Comparison of ENCODE assay signal across 8 cellular contexts in the genomic region with DNA sequence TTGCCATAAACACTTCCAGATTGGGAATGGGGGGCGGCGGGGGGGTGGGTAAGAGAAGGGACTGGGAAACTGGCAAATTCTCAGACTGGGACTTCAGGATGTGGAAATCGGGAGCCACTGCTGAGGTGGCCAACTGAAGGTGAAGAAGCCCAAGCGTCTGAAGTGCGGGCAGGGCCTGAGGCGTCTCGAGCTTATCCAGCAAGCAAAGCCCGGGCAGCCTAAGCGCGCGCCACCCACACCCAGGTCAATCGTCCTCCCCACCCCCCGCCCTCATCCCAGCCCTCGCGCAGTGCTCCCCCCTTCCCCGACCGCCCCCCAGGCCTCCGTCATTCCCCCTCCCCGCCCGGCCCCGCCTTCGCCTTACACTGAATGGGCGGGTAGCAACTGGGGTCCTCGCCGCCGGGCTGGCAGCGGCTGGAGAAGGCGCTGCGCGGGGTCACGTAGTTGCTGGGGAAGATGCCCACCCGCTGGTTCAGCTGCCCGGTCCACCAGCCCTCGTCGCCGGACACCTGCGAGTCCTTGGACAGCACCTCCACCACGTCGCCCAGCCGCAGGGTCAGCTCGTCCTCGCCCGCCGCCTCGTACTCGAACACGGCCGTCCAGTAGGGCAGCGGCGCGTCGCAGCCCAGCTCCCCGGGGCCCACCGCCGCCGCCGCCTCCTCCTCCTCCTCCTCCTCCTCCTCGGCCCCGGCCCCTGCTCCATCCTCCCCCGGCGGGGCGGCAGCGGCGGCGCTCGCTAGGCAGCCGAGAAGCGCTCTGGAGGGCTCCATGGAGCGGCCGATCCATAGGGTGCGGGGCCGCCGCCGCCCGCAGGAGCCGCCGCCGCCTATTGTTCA. TPM values are rescaled to one million over a fixed set of nuclear protein-coding genes. Genes with fewer than 3 reads are reported as not detected.
DNase-seq lines count a peak whose midpoint lies in the region; ATAC-seq and TF ChIP-seq lines count a peak whose summit lies in the region.

No MANE protein-coding gene starts in this region.

- CTCF ChIA-PET in PC-9 (lab: Charles Lee) = interaction anchor here (0.6 to 1.2 kb wide), 8 partner anchors 44 to 426 kb away, joined by 3 to 10 read pairs (median 4); no protein-coding TSS in a partner anchor
- CTCF ChIA-PET in activated naive CD4-positive, alpha-beta T cell treated with anti-CD3 and anti-CD28 coated beads, Interleukin-2, amount 10 ng/mL, durations not matched to agents 7 days and 5 days (lab: Charles Lee) = interaction anchor here (0.9 to 1.2 kb wide), 4 partner anchors 9 to 80 kb away, joined by 3 to 4 read pairs (median 3); no protein-coding TSS in a partner anchor

- peaks cover 3% of the 10 kb centered on the region for H3K36me3 Mint-ChIP-seq in activated naive CD4-positive, alpha-beta T cell treated with anti-CD3 and anti-CD28 coated beads, Interleukin-2, amount 10 ng/mL, durations not matched to agents 7 days and 5 days

- intact Hi-C loops in PC-9 (cut with micrococcal nuclease; ENCODE audit: unreplicated experiment) = loop anchor here (1.0 to 5.0 kb wide), 6 partner anchors 53 to 1041 kb away; a partner anchor contains a TSS
- intact Hi-C loops in right cardiac atrium (cut with DNase I) = no loop called here

- H3K4me2 ChIP-seq in PC-9 = peak overlapping the region; percentile 91

- peak overlapping the region in 2 of 3 donors; percentile 62 to 74 for H3K9ac ChIP-seq in skeletal muscle tissue (ENCODE audit: low read depth in 1 of 3, low read length in 3 of 3)

- ATAC-seq in HG03025 (IDR thresholded peaks at IDR 0.05; ENCODE audit: low FRiP score, unreplicated experiment) (peak; percentile 16), right cardiac atrium (peak; percentile 25 to 43)

- H3K4me1 ChIP-seq in PC-9 (replicated peaks; ENCODE audit: insufficient read depth) (peaks cover 38% of the 10 kb centered on the region), right cardiac atrium (ENCODE audit: control insufficient read depth, insufficient read depth, low read length) (peaks cover 2% of the 10 kb centered on the region), skeletal muscle tissue (ENCODE audit: control insufficient read depth in 3 of 3, insufficient read depth in 3 of 3, low read length in 3 of 3) (peaks cover 2 to 12% (median 9%) of the 10 kb centered on the region in 3 donors)

- no peaks in the 10 kb centered on the region for H3K9me3 Mint-ChIP-seq in activated naive CD4-positive, alpha-beta T cell treated with anti-CD3 and anti-CD28 coated beads, Interleukin-2, amount 10 ng/mL, durations not matched to agents 7 days and 5 days

- H3K27me3 Mint-ChIP-seq in activated naive CD4-positive, alpha-beta T cell treated with anti-CD3 and anti-CD28 coated beads, Interleukin-2, amount 10 ng/mL, durations not matched to agents 7 days and 5 days = peaks cover 3% of the 10 kb centered on the region

- peak overlapping the region; percentile 54 for H3K27ac ChIP-seq in PC-9
- H3K27ac ChIP-seq in right cardiac atrium (ENCODE audit: low read length) = no peak overlapping the region
- H3K27ac ChIP-seq in skeletal muscle tissue (ENCODE audit: low read depth, low read length) = no peak overlapping the region

- WGBS in right cardiac atrium = 1% methylated on average over 78 of the region's 78 CpGs

- H3F3A ChIP-seq in PC-9 (ENCODE audit: insufficient read depth, low read depth) = peaks cover 9% of the 10 kb centered on the region; the same call in 1 of the 2 replicates

- BruUV-seq in PC-9 (replicated peaks; lab: Mats Ljungman, UMichigan) = no TSS peak

- POLR2A ChIA-PET in PC-9 (lab: Charles Lee; ENCODE audit: unreplicated experiment) = interaction anchor here (0.5 to 1.1 kb wide), 5 partner anchors 36 to 184 kb away, joined by 3 to 17 read pairs (median 6); no protein-coding TSS in a partner anchor

- peaks cover 63% of the 10 kb centered on the region for H3K79me2 ChIP-seq in PC-9 (ENCODE audit: low read depth)

- DNase-seq in NCI-H1417 (lab: John Stamatoyannopoulos, UW) = peak; percentile 54 to 83 (median 83)
- no peak for DNase-seq in NCI-H1417 treated with DMSO at 0.1 percent for 48 hours (lab: John Stamatoyannopoulos, UW)
- DNase-seq in PC-9 = peak in 1 of 2 experiments; percentile 51
- peak; percentile 68 for DNase-seq in activated naive CD4-positive, alpha-beta T cell treated with anti-CD3 and anti-CD28 coated beads, Interleukin-2, amount 10 ng/mL, durations not matched to agents 7 days and 5 days
- DNase-seq in right cardiac atrium = peak; percentile 28 to 77 (median 63)
- DNase-seq in NOMO-1 treated with DMSO at 0.1 percent for 48 hours (lab: John Stamatoyannopoulos, UW; ENCODE audit: unreplicated experiment) = no peak

- H3K4me1 Mint-ChIP-seq in activated naive CD4-positive, alpha-beta T cell treated with anti-CD3 and anti-CD28 coated beads, Interleukin-2, amount 10 ng/mL, durations not matched to agents 7 days and 5 days = peaks cover 12% of the 10 kb centered on the region

- peak overlapping the region; percentile 76 for H2AFZ ChIP-seq in PC-9

- H3K4me3 ChIP-seq in PC-9 (peak overlapping the region; percentile 62), right cardiac atrium (ENCODE audit: low read length) (peak overlapping the region; percentile 64), skeletal muscle tissue (ENCODE audit: low read length in 3 of 3) (peak overlapping the region in 2 of 3 donors; percentile 69 to 76)

- peak overlapping the region; percentile 73 for H3K4me3 Mint-ChIP-seq in activated naive CD4-positive, alpha-beta T cell treated with anti-CD3 and anti-CD28 coated beads, Interleukin-2, amount 10 ng/mL, durations not matched to agents 7 days and 5 days

- TF ChIP-seq CTCF in PC-9 (conservative IDR thresholded peaks at IDR 0.05) = no peak

- no peaks in the 10 kb centered on the region for H3K9me2 ChIP-seq in PC-9 (ENCODE audit: insufficient read depth)

- H3K27me3 ChIP-seq in PC-9 (ENCODE audit: insufficient read depth, low read depth) (no peaks in the 10 kb centered on the region), right cardiac atrium (ENCODE audit: control insufficient read depth, insufficient read depth) (no peaks in the 10 kb centered on the region), skeletal muscle tissue (ENCODE audit: control insufficient read depth in 3 of 3, insufficient read depth in 3 of 3, low read length in 3 of 3) (peaks cover 0 to 3% (median 0%) of the 10 kb centered on the region in 3 donors)

- H4K20me1 ChIP-seq in PC-9 (ENCODE audit: insufficient read depth) = peaks cover 15% of the 10 kb centered on the region; the same call in 1 of the 2 replicates

- no peaks in the 10 kb centered on the region for H3K9me3 ChIP-seq in PC-9 (ENCODE audit: insufficient read depth, low read depth)
- no peaks in the 10 kb centered on the region for H3K9me3 ChIP-seq in right cardiac atrium (ENCODE audit: control insufficient read depth, low read length)
- H3K9me3 ChIP-seq in skeletal muscle tissue (ENCODE audit: control insufficient read depth in 3 of 3, low read length in 3 of 3) = no peaks in the 10 kb centered on the region

- H3K36me3 ChIP-seq in PC-9 (ENCODE audit: low read depth) (peaks cover 4% of the 10 kb centered on the region), skeletal muscle tissue (ENCODE audit: control insufficient read depth in 3 of 3, insufficient read depth in 3 of 3, low read length in 3 of 3) (no peaks in the 10 kb centered on the region)

- H3K27ac Mint-ChIP-seq in activated naive CD4-positive, alpha-beta T cell treated with anti-CD3 and anti-CD28 coated beads, Interleukin-2, amount 10 ng/mL, durations not matched to agents 7 days and 5 days = peak overlapping the region; percentile 87

RNA-seq across cellular contexts. Expression of a gene that starts 0.7 kb away (rescaled TPM):
- total RNA-seq in PC-9 (2021) (21.4 and 25.0 TPM in 2 replicates), right cardiac atrium (1 to 10 TPM; 1.6 to 2.5 (median 2.2) TPM), skeletal muscle tissue (under 0.01 TPM)
- polyA plus RNA-seq in right cardiac atrium = 1.4 TPM

Comparison
In these comparisons a context has a peak if more than half of its experiments do, and no peak if none do; other contexts are left out.
1. DNase-seq: peak in NCI-H1417 (3 of 3), activated naive CD4-positive, alpha-beta T cell treated with anti-CD3 and anti-CD28 coated beads, Interleukin-2, amount 10 ng/mL, durations not matched to agents 7 days and 5 days (single experiment) and right cardiac atrium (3 of 3); none in NCI-H1417 treated with DMSO at 0.1 percent for 48 hours (single experiment) and NOMO-1 treated with DMSO at 0.1 percent for 48 hours (single experiment).
2. Peak in every context shown above with its lines, with median percentiles within 50 percentile points of each other: H3K4me3 ChIP-seq.